8 cellular contexts compared by ENCODE assay signal in genomic region chr7:16645593-16646426, GRCh38. TPM values are rescaled to one million over a fixed set of nuclear protein-coding genes. Genes with fewer than 3 reads are reported as not detected.
DNase-seq lines count a peak whose midpoint lies in the region; ATAC-seq and TF ChIP-seq lines count a peak whose summit lies in the region.

TSS of gene ANKMY2 (minus strand) at chr7:16645754. CDS start at chr7:16645573, 181 bp downstream.
TSS of gene BZW2 (plus strand) at chr7:16646181. CDS start at chr7:16665444, 19,263 bp downstream.

- intact Hi-C loops in left ventricle myocardium inferior (cut with micrococcal nuclease) (no loop called here), posterior vena cava (cut with DNase I) (no loop called here)

- no peak for TF ChIP-seq CTCF in GM13976 (IDR thresholded peaks at IDR 0.05; ENCODE audit: borderline replicate concordance, control extremely low read depth, extremely low read depth, insufficient read depth, missing control alignments)
- no peak for TF ChIP-seq CTCF in left ventricle myocardium inferior (IDR thresholded peaks at IDR 0.05; ENCODE audit: borderline replicate concordance)
- TF ChIP-seq CTCF in upper lobe of left lung (IDR thresholded peaks at IDR 0.05): peak in 4 of 6 experiments; percentile 12 to 40 (median 20)

- H3K36me3 ChIP-seq in left ventricle myocardium inferior (no peaks in the 10 kb centered on the region), upper lobe of left lung (no peaks in the 10 kb centered on the region)

- in situ Hi-C loops in GM13976 (cut with MboI; ENCODE audit: low sequenced_read_pairs, unreplicated experiment): no loop called here

- TF ChIP-seq POLR2A in upper lobe of left lung (IDR thresholded peaks at IDR 0.05): peak in 3 of 4 donors; percentile 92 to 98 (median 94)

- H3K4me3 ChIP-seq in left ventricle myocardium inferior (peak within 1 kb of the TSS; percentile 90), upper lobe of left lung (peak within 1 kb of the TSS; percentile 68 to 94 (median 78))

- H3K27me3 ChIP-seq in left ventricle myocardium inferior (ENCODE audit: low read depth): no peaks in the 10 kb centered on the region
- H3K27me3 ChIP-seq in upper lobe of left lung: no peaks in the 10 kb centered on the region

- H3K9me3 ChIP-seq in left ventricle myocardium inferior (replicated peaks): no peaks in the 10 kb centered on the region
- H3K9me3 ChIP-seq in upper lobe of left lung: no peaks in the 10 kb centered on the region

- WGBS in upper lobe of left lung, 2 donors: 0 to 1% methylated on average over 15 to 59 of the region's 68 CpGs

- DNase-seq in GM13976 (ENCODE audit: low spot score): peak; percentile 96
- DNase-seq in NCI-H146 treated with DMSO at 0.1 percent for 48 hours (lab: John Stamatoyannopoulos, UW; ENCODE audit: unreplicated experiment): peak; percentile 87
- DNase-seq in T-helper 1 cell: peak; percentile 83 to 97 (median 89)
- DNase-seq in amniotic stem cell (lab: John Stamatoyannopoulos, UW): peak; percentile 91
- DNase-seq in left ventricle myocardium inferior: peak; percentile 95
- peak; percentile 98 for DNase-seq in posterior vena cava (ENCODE audit: low spot score)
- peak; percentile 97 to 98 for DNase-seq in upper lobe of left lung

- H3K27ac ChIP-seq in left ventricle myocardium inferior (replicated peaks): peak within 1 kb of the TSS; percentile 93
- H3K27ac ChIP-seq in upper lobe of left lung: peak within 1 kb of the TSS; percentile 86 to 94 (median 92)

- ATAC-seq in HG02884 (IDR thresholded peaks at IDR 0.05; ENCODE audit: unreplicated experiment): peak; percentile 91
- peak; percentile 98 for ATAC-seq in upper lobe of left lung (ENCODE audit: low FRiP score in 2 of 2)

- H3K4me1 ChIP-seq in left ventricle myocardium inferior (peaks cover 96% of the 10 kb centered on the region), upper lobe of left lung (peaks cover 9 to 40% (median 22%) of the 10 kb centered on the region in 4 donors)

- TF ChIP-seq EP300 in upper lobe of left lung (IDR thresholded peaks at IDR 0.05): peak in 1 of 4 donors; percentile 40

RNA-seq across cellular contexts. Expression of gene ANKMY2, which starts in this region (rescaled TPM):
- 28.9 TPM for total RNA-seq in left ventricle myocardium inferior
- total RNA-seq in posterior vena cava: 10 to 100 TPM; 14.6 to 14.8 TPM
- 10 to 100 TPM in 5 of 6 donors, 1 to 10 TPM in 1; 5.8 to 16.3 (median 12.7) TPM for total RNA-seq in upper lobe of left lung

RNA-seq across cellular contexts. Expression of gene BZW2, which starts in this region (rescaled TPM):
- total RNA-seq in left ventricle myocardium inferior (308 TPM), posterior vena cava (10 to 100 TPM; 25.1 to 31.3 TPM), upper lobe of left lung (10 to 100 TPM; 27.9 to 63.7 (median 31.9) TPM)

Comparison
In these comparisons a context has a peak if more than half of its experiments do, and no peak if none do; other contexts are left out.
1. Peak in every context shown above with its lines: DNase-seq, ATAC-seq, H3K4me3 ChIP-seq and H3K27ac ChIP-seq.
2. CTCF ChIP-seq: peak in upper lobe of left lung (4 of 6); none in GM13976 (single experiment) and left ventricle myocardium inferior (single experiment).